In genomic region chr6:33288141-33288941, GRCh38 we compare ENCODE assay signal across 8 cellular contexts. TPM values are rescaled to one million over a fixed set of nuclear protein-coding genes. Genes with fewer than 3 reads are reported as not detected.
DNase-seq lines count a peak whose midpoint lies in the region; ATAC-seq and TF ChIP-seq lines count a peak whose summit lies in the region.

No MANE protein-coding gene starts in this region.

- no peaks in the 10 kb centered on the region for H3K9me3 Mint-ChIP-seq in CD8-positive, alpha-beta T cell
- H3K9me3 Mint-ChIP-seq in effector memory CD8-positive, alpha-beta T cell = no peaks in the 10 kb centered on the region

- ATAC-seq in CD8-positive, alpha-beta T cell = no peak
- ATAC-seq in effector memory CD8-positive, alpha-beta T cell (replicated peaks) = no peak
- ATAC-seq in GM21367 (IDR thresholded peaks at IDR 0.05; ENCODE audit: unreplicated experiment) = no peak

- H3K4me1 Mint-ChIP-seq in CD8-positive, alpha-beta T cell (ENCODE audit: low read depth) = peaks cover 41% of the 10 kb centered on the region
- H3K4me1 Mint-ChIP-seq in effector memory CD8-positive, alpha-beta T cell (ENCODE audit: low read depth in 2 of 2) = peaks cover 35 to 36% of the 10 kb centered on the region in 2 donors

- H2BK15ac ChIP-seq in neuronal stem cell (ENCODE audit: low read length) = no peak overlapping the region

- no peak overlapping the region for H3K18ac ChIP-seq in neuronal stem cell (ENCODE audit: low read length)

- H3K14ac ChIP-seq in neuronal stem cell (ENCODE audit: low read length) = no peak overlapping the region

- H2AK5ac ChIP-seq in neuronal stem cell (ENCODE audit: low read depth, low read length) = peak overlapping the region; percentile 2

- H3K4me3 ChIP-seq in CD8-positive, alpha-beta T cell (ENCODE audit: low read depth, low read length) = peak overlapping the region; percentile 98
- H3K4me3 ChIP-seq in MG63 (peak overlapping the region; percentile 98), neuronal stem cell (ENCODE audit: low read length in 2 of 2) (peak overlapping the region; percentile 83 to 84)

- no CpG with 5 or more reads among the region's 23 CpGs for WGBS in neuronal stem cell (ENCODE audit: extremely low coverage in 2 of 2, insufficient read length in 2 of 2, insufficient replicate concordance in 1 of 2), 2 donors

- H3K36me3 ChIP-seq in CD8-positive, alpha-beta T cell (ENCODE audit: insufficient read depth, low read length) = peaks cover 22% of the 10 kb centered on the region
- H3K36me3 ChIP-seq in MG63 = peaks cover 94% of the 10 kb centered on the region
- H3K36me3 ChIP-seq in neuronal stem cell (replicated peaks in 1 of 2; ENCODE audit: control insufficient read depth in 2 of 2, insufficient read depth in 2 of 2, low read length in 2 of 2) = peaks cover 28 to 70% of the 10 kb centered on the region in 2 donors

- no peak overlapping the region for H4K91ac ChIP-seq in neuronal stem cell (ENCODE audit: low read depth, low read length, poor library complexity)

- no peak overlapping the region for H2BK5ac ChIP-seq in neuronal stem cell (ENCODE audit: low read length)

- intact Hi-C loops in CD8-positive, alpha-beta T cell (cut with DNase I, micrococcal nuclease) = no loop called here

- no peaks in the 10 kb centered on the region for H3K9me3 ChIP-seq in CD8-positive, alpha-beta T cell (ENCODE audit: low read length)
- no peaks in the 10 kb centered on the region for H3K9me3 ChIP-seq in MG63
- no peaks in the 10 kb centered on the region for H3K9me3 ChIP-seq in neuronal stem cell (replicated peaks in 1 of 2; ENCODE audit: control insufficient read depth in 2 of 2, insufficient read depth in 1 of 2, low read depth in 1 of 2, low read length in 2 of 2)

- H3K4me1 ChIP-seq in CD8-positive, alpha-beta T cell (ENCODE audit: insufficient read depth, low read length) = peaks cover 25% of the 10 kb centered on the region
- H3K4me1 ChIP-seq in neuronal stem cell (ENCODE audit: control insufficient read depth in 2 of 2, insufficient read depth in 1 of 2, low read depth in 1 of 2, low read length in 2 of 2) = peaks cover 9 to 13% of the 10 kb centered on the region in 2 donors

- H2BK120ac ChIP-seq in neuronal stem cell (ENCODE audit: low read depth, low read length) = no peak overlapping the region

- peak overlapping the region; percentile 75 for H3K9ac ChIP-seq in neuronal stem cell (ENCODE audit: low read depth, low read length, poor library complexity)

- no peak overlapping the region for H3K23ac ChIP-seq in neuronal stem cell (ENCODE audit: low read depth, low read length, poor library complexity)

- no peak overlapping the region for H4K8ac ChIP-seq in neuronal stem cell (ENCODE audit: low read depth, low read length)

- H3K36me3 Mint-ChIP-seq in CD8-positive, alpha-beta T cell = peaks cover 68% of the 10 kb centered on the region
- peaks cover 36% of the 10 kb centered on the region for H3K36me3 Mint-ChIP-seq in effector memory CD8-positive, alpha-beta T cell (ENCODE audit: insufficient read depth)

- no peak overlapping the region for H2BK12ac ChIP-seq in neuronal stem cell (ENCODE audit: low read length)

- H3K4ac ChIP-seq in neuronal stem cell (ENCODE audit: low read length) = no peak overlapping the region

- H3K27ac ChIP-seq in CD8-positive, alpha-beta T cell (ENCODE audit: low read depth, low read length) = peak overlapping the region; percentile 59
- H3K27ac ChIP-seq in neuronal stem cell (replicated peaks; ENCODE audit: low read length) = no peak overlapping the region

- no peaks in the 10 kb centered on the region for H3K27me3 ChIP-seq in CD8-positive, alpha-beta T cell (ENCODE audit: insufficient read depth, low read length)
- H3K27me3 ChIP-seq in MG63 (no peaks in the 10 kb centered on the region), neuronal stem cell (ENCODE audit: control insufficient read depth in 3 of 3, insufficient read depth in 3 of 3, low read depth in 1 of 3, low read length in 3 of 3) (no peaks in the 10 kb centered on the region)

- no peak for TF ChIP-seq CTCF in CD8-positive, alpha-beta T cell (IDR thresholded peaks at IDR 0.05)

- H3K27ac Mint-ChIP-seq in CD8-positive, alpha-beta T cell = peak overlapping the region; percentile 88
- peak overlapping the region; percentile 93 to 95 for H3K27ac Mint-ChIP-seq in effector memory CD8-positive, alpha-beta T cell

- H3K27me3 Mint-ChIP-seq in CD8-positive, alpha-beta T cell (ENCODE audit: low read depth) = no peaks in the 10 kb centered on the region
- no peaks in the 10 kb centered on the region for H3K27me3 Mint-ChIP-seq in effector memory CD8-positive, alpha-beta T cell

- POLR2A ChIA-PET in CD8-positive, alpha-beta T cell (lab: Charles Lee) = interaction anchor here (0.7 to 4.1 kb wide), 19 partner anchors 9 to 868 kb away, joined by 3 to 48 read pairs (median 4); partner anchors contain the start of genes B3GALT4, CUTA, RGL2 and RING1

- peaks cover 5% of the 10 kb centered on the region for H3K79me1 ChIP-seq in neuronal stem cell (ENCODE audit: low read depth, low read length)

- DNase-seq in CD8-positive, alpha-beta T cell = no peak
- peak; percentile 46 for DNase-seq in MG63
- no peak for DNase-seq in effector memory CD8-positive, alpha-beta T cell
- DNase-seq in neuronal stem cell (ENCODE audit: low spot score) = no peak
- no peak for DNase-seq in SHP77 (lab: John Stamatoyannopoulos, UW)
- DNase-seq in NCI-H146 treated with DMSO at 0.1 percent for 48 hours (lab: John Stamatoyannopoulos, UW; ENCODE audit: unreplicated experiment) = no peak
- DNase-seq in C1 segment of cervical spinal cord (lab: John Stamatoyannopoulos, UW) = no peak

- CTCF ChIA-PET in CD8-positive, alpha-beta T cell (lab: Charles Lee) = interaction anchor here (0.7 to 4.6 kb wide), 6 partner anchors 11 to 57 kb away, joined by 3 to 34 read pairs (median 5); partner anchors contain the start of gene B3GALT4

- H3K4me2 ChIP-seq in neuronal stem cell (ENCODE audit: insufficient read depth, low read length, poor library complexity, severe bottlenecking) = peak overlapping the region; percentile 95

- H3K4me3 Mint-ChIP-seq in CD8-positive, alpha-beta T cell = peak overlapping the region; percentile 99
- peak overlapping the region; percentile 88 to 96 for H3K4me3 Mint-ChIP-seq in effector memory CD8-positive, alpha-beta T cell

- H2AFZ ChIP-seq in neuronal stem cell (ENCODE audit: low read length) = peak overlapping the region; percentile 97

RNA-seq across cellular contexts. Expression of gene WDR46, which starts 0.7 kb away (rescaled TPM):
- total RNA-seq in CD8-positive, alpha-beta T cell = 10 to 100 TPM; 19.9 to 22.1 TPM
- 246 and 303 TPM in 2 replicates for total RNA-seq in MG63 (2014; rRNA removed; shearing (Covaris generic); ENCODE audit: low replicate concordance)
- polyA plus RNA-seq in neuronal stem cell (2013, experiment 1 of 2) = 31.2 TPM
- 30.9 TPM for polyA plus RNA-seq in neuronal stem cell (2013, experiment 2 of 2)

RNA-seq across cellular contexts. Expression of gene PFDN6, which starts 1.1 kb away (rescaled TPM):
- total RNA-seq in CD8-positive, alpha-beta T cell = 10 to 100 TPM in 1 of 2 experiments, 1 to 10 TPM in 1; 9.4 to 11.2 TPM
- 488 and 596 TPM in 2 replicates for total RNA-seq in MG63 (2014; rRNA removed; shearing (Covaris generic); ENCODE audit: low replicate concordance)
- 63.9 TPM for polyA plus RNA-seq in neuronal stem cell (2013, experiment 1 of 2)
- polyA plus RNA-seq in neuronal stem cell (2013, experiment 2 of 2) = 63.8 TPM

RNA-seq across cellular contexts. Expression of gene RGL2, which starts 10.4 kb away (rescaled TPM):
- 10 to 100 TPM; 28.8 to 29.7 TPM for total RNA-seq in CD8-positive, alpha-beta T cell
- total RNA-seq in MG63 (2014; rRNA removed; shearing (Covaris generic); ENCODE audit: low replicate concordance) = 71.9 and 123 TPM in 2 replicates
- polyA plus RNA-seq in neuronal stem cell (2013, experiment 1 of 2) = 56.5 TPM
- polyA plus RNA-seq in neuronal stem cell (2013, experiment 2 of 2) = 55.4 TPM

RNA-seq across cellular contexts. Expression of gene B3GALT4, which starts 11.4 kb away (rescaled TPM):
- 1 to 10 TPM; 7.9 to 8.8 TPM for total RNA-seq in CD8-positive, alpha-beta T cell
- 0.49 and 2.0 TPM in 2 replicates for total RNA-seq in MG63 (2014; rRNA removed; shearing (Covaris generic); ENCODE audit: low replicate concordance)
- 1.3 TPM for polyA plus RNA-seq in neuronal stem cell (2013, experiment 1 of 2)
- 1.4 TPM for polyA plus RNA-seq in neuronal stem cell (2013, experiment 2 of 2)

RNA-seq across cellular contexts. Expression of gene RPS18, which starts 16.5 kb away (rescaled TPM):
- 1,000 to 10,000 TPM; 4,154 to 4,290 TPM for total RNA-seq in CD8-positive, alpha-beta T cell
- total RNA-seq in MG63 (2014; rRNA removed; shearing (Covaris generic); ENCODE audit: low replicate concordance) = 11,886 and 16,367 TPM in 2 replicates
- polyA plus RNA-seq in neuronal stem cell (2013, experiment 1 of 2) = 7,654 TPM
- polyA plus RNA-seq in neuronal stem cell (2013, experiment 2 of 2) = 7,710 TPM

Comparison
In these comparisons a context has a peak if more than half of its experiments do, and no peak if none do; other contexts are left out.
1. RNA of gene WDR46, which starts 0.7 kb away (total RNA-seq): 246 to 303 TPM in MG63; 19.9 to 22.1 TPM in CD8-positive, alpha-beta T cell; every median in the first group is over 10 times any median in the second.
2. RNA of gene PFDN6, which starts 1.1 kb away (total RNA-seq): 488 to 596 TPM in MG63; 9.4 to 11.2 TPM in CD8-positive, alpha-beta T cell; every median in the first group is over 10 times any median in the second.
3. Peak in every context shown above with its lines, with median percentiles within 50 percentile points of each other: H3K4me3 ChIP-seq.